ENCODE assay signal across 32 cellular contexts in the genomic region with DNA sequence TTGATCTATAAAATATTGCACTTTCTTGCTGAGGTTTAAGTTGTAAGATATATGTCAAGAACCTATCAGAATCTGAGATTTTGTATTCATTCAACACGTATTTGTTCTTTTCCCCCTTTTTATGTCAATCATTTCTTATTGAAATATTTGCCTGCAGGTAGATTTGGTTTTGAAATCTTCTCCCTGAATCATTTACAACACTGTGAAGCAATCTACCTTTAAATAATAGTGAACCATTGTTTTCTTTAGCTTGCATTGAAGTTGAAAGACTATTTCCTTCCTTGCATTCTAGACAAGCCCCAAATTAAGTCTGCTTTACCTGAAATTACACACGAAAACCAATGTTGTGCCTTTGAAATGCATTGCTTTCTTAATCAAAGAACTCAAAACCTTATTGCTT.
"Had no signal": no experiment of that assay in that cellular context is flagged by ENCODE, and none has a peak within 500 bp of the region (broad histone marks: within the 10 kb centered on the region; RNA-seq: fewer than 3 reads in every experiment).

No MANE protein-coding gene starts in this region.

- FAIRE-seq: astrocyte, TTC549 had no signal

- H3K36me3 ChIP-seq: adrenal gland had no signal

- H3K4me3 ChIP-seq: adrenal gland, body of pancreas had no signal

- H3K27me3 ChIP-seq: adrenal gland, body of pancreas had no signal

- H3K9me3 ChIP-seq: adrenal gland, body of pancreas had no signal

- H3K4me1 ChIP-seq: adrenal gland, body of pancreas had no signal

- ATAC-seq: activated CD8-positive, alpha-beta T cell treated with anti-CD3 and anti-CD28 coated beads for 36 hours; activated naive CD4-positive, alpha-beta T cell treated with anti-CD3 and anti-CD28 coated beads, Interleukin-2, amount 50 U/mL, for 72 hours; activated T-cell treated with anti-CD3 and anti-CD28 coated beads, Interleukin-2, amount 50 U/mL, for 4 hours; activated T-cell treated with anti-CD3 and anti-CD28 coated beads, Interleukin-2, amount 50 U/mL, for 72 hours; activated T-helper 17 cell treated with anti-CD3 and anti-CD28 coated beads, Interleukin-2, amount 50 U/mL, for 72 hours; body of pancreas had no signal

- H3K27ac ChIP-seq: adrenal gland, body of pancreas, VCaP had no signal

- DNase-seq: activated B cell treated with CpG ODN at 0.5 μM for 24 hours; activated CD4-positive, alpha-beta memory T cell treated with anti-CD3 and anti-CD28 coated beads for 36 hours; activated CD4-positive, alpha-beta T cell treated with anti-CD3 and anti-CD28 coated beads for 4 hours; activated CD4-positive, alpha-beta T cell treated with anti-CD3 and anti-CD28 coated beads, Interleukin-2, amount 10 ng/mL, durations not matched to agents 24 days and 14 days; activated CD4-positive, alpha-beta T cell treated with anti-CD3 and anti-CD28 coated beads, Interleukin-2, amount 50 U/mL, for 1 hour; activated CD4-positive, alpha-beta T cell treated with anti-CD3 and anti-CD28 coated beads, Interleukin-2, amount 50 U/mL, for 4 hours; activated CD4-positive, CD25-positive, alpha-beta regulatory T cell treated with anti-CD3 and anti-CD28 coated beads, Interleukin-2, amount 50 U/mL, for 72 hours; activated CD8-positive, alpha-beta memory T cell treated with anti-CD3 and anti-CD28 coated beads, Interleukin-2, amount 50 U/mL, for 4 hours; activated CD8-positive, alpha-beta T cell treated with anti-CD3 and anti-CD28 coated beads for 36 hours; activated effector memory CD4-positive, alpha-beta T cell treated with anti-CD3 and anti-CD28 coated beads, Interleukin-2, amount 50 U/mL, for 16 hours; activated gamma-delta T cell treated with Interleukin-2 at 50 U/mL for 16 hours; activated naive CD4-positive, alpha-beta T cell; activated naive CD4-positive, alpha-beta T cell treated with anti-CD3 and anti-CD28 coated beads for 36 hours; activated naive CD4-positive, alpha-beta T cell treated with anti-CD3 and anti-CD28 coated beads, Interleukin-2, amount 50 U/mL, for 16 hours; activated naive CD8-positive, alpha-beta T cell treated with anti-CD3 and anti-CD28 coated beads for 36 hours; activated T-cell treated with anti-CD3 and anti-CD28 coated beads for 4 hours; activated T-cell treated with anti-CD3 and anti-CD28 coated beads, Interleukin-2, amount 50 U/mL, for 1 hour; activated T-cell treated with anti-CD3 and anti-CD28 coated beads, Interleukin-2, amount 50 U/mL, for 4 hours; activated T-cell treated with anti-CD3 and anti-CD28 coated beads, Interleukin-2, amount 50 U/mL, for 72 hours; adrenal gland; amniotic stem cell; aorta; body of pancreas; cerebellar nuclear complex; T-helper 1 cell; T-helper 2 cell; T-helper 9 cell had no signal
